12 cellular contexts compared by ENCODE assay signal in genomic region chr15:80550219-80550909, GRCh38.
A peak's percentile ranks its signal among the peaks of the same experiment; 100 is the strongest.
DNase-seq lines count a peak whose midpoint lies in the region; ATAC-seq and TF ChIP-seq lines count a peak whose summit lies in the region.
"Had no signal": no experiment of that assay in that cellular context is flagged by ENCODE, and none has a peak within 500 bp of the region (broad histone marks: within the 10 kb centered on the region; RNA-seq: fewer than 3 reads in every experiment).

No MANE protein-coding gene starts in this region.

- H3K9ac ChIP-seq in mesenchymal stem cell (ENCODE audit: low read length) = peak overlapping the region; percentile 67

- no peak overlapping the region for H3K14ac ChIP-seq in mesenchymal stem cell (ENCODE audit: low read length in 2 of 2)

- peak overlapping the region in 1 of 2 experiments; percentile 77 for H3K18ac ChIP-seq in mesenchymal stem cell (ENCODE audit: low read depth in 1 of 2, low read length in 2 of 2)

- no peaks in the 10 kb centered on the region for H3K9me3 Mint-ChIP-seq in Calu3 (ENCODE audit: low read depth, unreplicated experiment)

- H2BK120ac ChIP-seq in mesenchymal stem cell (ENCODE audit: low read depth, low read length) = peak overlapping the region; percentile 67

- no peak overlapping the region for H4K91ac ChIP-seq in mesenchymal stem cell (ENCODE audit: low read length)

- H3K4me3 Mint-ChIP-seq in Calu3 (ENCODE audit: low read depth, unreplicated experiment) = peak overlapping the region; percentile 2

- 3% methylated on average over 5 of the region's 5 CpGs for WGBS in mesenchymal stem cell
- WGBS in prostate gland = 63% methylated on average over 5 of the region's 5 CpGs

- DNase-seq in Calu3 (peak; percentile 36), astrocyte of the spinal cord (ENCODE audit: low read depth, low spot score) (peak; percentile 97), mesenchymal stem cell (peak; percentile 90), activated gamma-delta T cell treated with Interleukin-2 at 50 U/mL for 16 hours (no peak), prostate gland (ENCODE audit: low spot score) (no peak), NCI-H524 treated with DMSO at 0.1 percent for 48 hours (lab: John Stamatoyannopoulos, UW) (no peak), COLO668 (lab: John Stamatoyannopoulos, UW; ENCODE audit: unreplicated experiment) (no peak)
- DNase-seq: Caco-2; Peyer's patch; stimulated activated naive CD4-positive, alpha-beta T cell treated with Interleukin-2 at 50 U/mL for 16 hours had no signal

- H3K23ac ChIP-seq in mesenchymal stem cell (ENCODE audit: low read length in 2 of 2) = no peak overlapping the region

- peaks cover 3% of the 10 kb centered on the region for H3K79me1 ChIP-seq in mesenchymal stem cell (replicated peaks; ENCODE audit: low read length, poor library complexity, severe bottlenecking)

- H2BK5ac ChIP-seq in mesenchymal stem cell (ENCODE audit: low read depth, low read length, poor library complexity, severe bottlenecking) = peak overlapping the region; percentile 94

- H3K27ac ChIP-seq in mesenchymal stem cell (ENCODE audit: low read length, poor library complexity, severe bottlenecking) (peak overlapping the region; percentile 97), prostate gland (no peak overlapping the region)
- H3K27ac ChIP-seq: Peyer's patch had no signal

- peak overlapping the region; percentile 25 for H3K27ac Mint-ChIP-seq in Calu3 (ENCODE audit: unreplicated experiment)

- CTCF ChIA-PET in Calu3 (lab: Charles Lee) = no interaction called here

- no peaks in the 10 kb centered on the region for H3K36me3 Mint-ChIP-seq in Calu3 (ENCODE audit: insufficient read depth, unreplicated experiment)

- H3K27me3 Mint-ChIP-seq in Calu3 (ENCODE audit: unreplicated experiment) = peaks cover 16% of the 10 kb centered on the region

- no peak overlapping the region for H2BK12ac ChIP-seq in mesenchymal stem cell (ENCODE audit: low read length in 2 of 2)

- no peak overlapping the region for H3K4ac ChIP-seq in mesenchymal stem cell (ENCODE audit: low read depth in 1 of 2, low read length in 2 of 2)

- H3K9me3 ChIP-seq in mesenchymal stem cell (ENCODE audit: control insufficient read depth, low read length) (no peaks in the 10 kb centered on the region), prostate gland (no peaks in the 10 kb centered on the region)
- H3K9me3 ChIP-seq: Caco-2, Peyer's patch had no signal

- no TSS peak for BruUV-seq in Calu3 (replicated peaks; lab: Mats Ljungman, UMichigan)

- peak overlapping the region; percentile 31 for H3K4me2 ChIP-seq in mesenchymal stem cell (ENCODE audit: low read length, poor library complexity, severe bottlenecking)

- no peak overlapping the region for H2AFZ ChIP-seq in mesenchymal stem cell (ENCODE audit: low read depth, low read length)

- H3K4me1 ChIP-seq in mesenchymal stem cell (ENCODE audit: control insufficient read depth, insufficient read depth, low read depth, low read length) (peaks cover 5% of the 10 kb centered on the region), prostate gland (replicated peaks) (no peaks in the 10 kb centered on the region)
- H3K4me1 ChIP-seq: Caco-2, Peyer's patch had no signal

- H3K27me3 ChIP-seq in mesenchymal stem cell (ENCODE audit: control insufficient read depth in 1 of 2, insufficient read depth in 1 of 2, low read length in 2 of 2) (no peaks in the 10 kb centered on the region), prostate gland (replicated peaks; ENCODE audit: insufficient read depth) (no peaks in the 10 kb centered on the region)
- H3K27me3 ChIP-seq: MG63, Peyer's patch had no signal

- TF ChIP-seq CTCF in Calu3 (IDR thresholded peaks at IDR 0.05; ENCODE audit: unreplicated experiment) (no peak), astrocyte of the spinal cord (IDR thresholded peaks at IDR 0.05; ENCODE audit: low read depth, low read length) (no peak), prostate gland (IDR thresholded peaks at IDR 0.05) (no peak)

- in situ Hi-C loops in astrocyte of the spinal cord (cut with HindIII; ENCODE audit: low sequenced_read_pairs) = no loop called here

- peak overlapping the region; percentile 76 for H2AK5ac ChIP-seq in mesenchymal stem cell (ENCODE audit: low read length, severe bottlenecking)

- TF ChIP-seq POLR2A in prostate gland (IDR thresholded peaks at IDR 0.05) = no peak

- intact Hi-C loops in Calu3 (cut with micrococcal nuclease; ENCODE audit: unreplicated experiment) = no loop called here
- intact Hi-C loops in prostate gland (cut with DNase I) = no loop called here

- H3K4me3 ChIP-seq in astrocyte of the spinal cord (ENCODE audit: low read depth, low read length) (peak overlapping the region; percentile 35), mesenchymal stem cell (ENCODE audit: insufficient read depth in 1 of 2, low read depth in 1 of 2, low read length in 2 of 2) (peak overlapping the region in 1 of 2 experiments; percentile 66), prostate gland (no peak overlapping the region)
- H3K4me3 ChIP-seq: MG63, Peyer's patch had no signal

- H4K8ac ChIP-seq in mesenchymal stem cell (ENCODE audit: low read length) = peak overlapping the region; percentile 84

- peaks cover 4 to 20% of the 10 kb centered on the region in 2 experiments for H3K36me3 ChIP-seq in mesenchymal stem cell (ENCODE audit: control insufficient read depth in 1 of 2, insufficient read depth in 2 of 2, low read depth in 1 of 2, low read length in 2 of 2)
- H3K36me3 ChIP-seq in prostate gland = no peaks in the 10 kb centered on the region
- H3K36me3 ChIP-seq: Peyer's patch had no signal

- H3K4me1 Mint-ChIP-seq in Calu3 (ENCODE audit: low read depth, unreplicated experiment) = peaks cover 32% of the 10 kb centered on the region

- ATAC-seq in HG02884 (IDR thresholded peaks at IDR 0.05; ENCODE audit: unreplicated experiment) = peak; percentile 63

- H2BK15ac ChIP-seq in mesenchymal stem cell (ENCODE audit: low read depth, poor library complexity, severe bottlenecking) = no peak overlapping the region

Comparison
In these comparisons a context has a peak if more than half of its experiments do, and no peak if none do; other contexts are left out.
1. DNase-seq: peak in Calu3 (single experiment), astrocyte of the spinal cord (single experiment) and mesenchymal stem cell (single experiment); none in activated gamma-delta T cell treated with Interleukin-2 at 50 U/mL for 16 hours (single experiment), prostate gland (single experiment), NCI-H524 treated with DMSO at 0.1 percent for 48 hours (single experiment) and COLO668 (single experiment).